ENCODE assay signal across 13 cellular contexts in genomic region chr20:32366380-32366779, GRCh38. TPM values are rescaled to one million over a fixed set of nuclear protein-coding genes. Genes with fewer than 3 reads are reported as not detected.
DNase-seq lines count a peak whose midpoint lies in the region; ATAC-seq and TF ChIP-seq lines count a peak whose summit lies in the region.
"Had no signal": no experiment of that assay in that cellular context is flagged by ENCODE, and none has a peak within 500 bp of the region (broad histone marks: within the 10 kb centered on the region; RNA-seq: fewer than 3 reads in every experiment).

No MANE protein-coding gene starts in this region.

- H3K9me3 ChIP-seq in DOHH2 (ENCODE audit: control insufficient read depth, insufficient read depth, low read length) = no peaks in the 10 kb centered on the region
- H3K9me3 ChIP-seq: adrenal gland, left lung, prostate gland had no signal

- peaks cover 48% of the 10 kb centered on the region for H3K36me3 Mint-ChIP-seq in effector memory CD8-positive, alpha-beta T cell (ENCODE audit: insufficient read depth)

- H3K9me2 ChIP-seq in DOHH2 (replicated peaks; ENCODE audit: control insufficient read depth, low read length) = no peaks in the 10 kb centered on the region

- H3F3A ChIP-seq in DOHH2 (ENCODE audit: control insufficient read depth, insufficient read depth) = peaks cover 8% of the 10 kb centered on the region; the same call in 1 of the 2 replicates

- peaks cover 99% of the 10 kb centered on the region for H3K79me2 ChIP-seq in DOHH2 (ENCODE audit: control insufficient read depth, low read length)

- no peak for DNase-seq in effector memory CD8-positive, alpha-beta T cell
- DNase-seq in NCI-H1436 (lab: John Stamatoyannopoulos, UW) (no peak), dermis blood vessel endothelial cell (no peak), GF-D8 (lab: John Stamatoyannopoulos, UW) (no peak)
- DNase-seq: left lung; stimulated activated CD4-positive, alpha-beta T cell treated with anti-CD3 and anti-CD28 coated beads, Interleukin-4, amount 100 ng/mL, for 4 hours had no signal

- no peak for TF ChIP-seq CTCF in DOHH2 (IDR thresholded peaks at IDR 0.05; ENCODE audit: low read depth, low read length, poor library complexity, severe bottlenecking)

- H3K4me1 ChIP-seq in DOHH2 (ENCODE audit: control insufficient read depth, low read length) = peaks cover 81% of the 10 kb centered on the region

- no peak overlapping the region for H3K27ac ChIP-seq in DOHH2 (ENCODE audit: low read depth, low read length)
- H3K27ac ChIP-seq: C4-2B, prostate gland had no signal

- H3K4me3 ChIP-seq in DOHH2 (ENCODE audit: low read length) = peak overlapping the region; percentile 16; the same call in 1 of the 2 replicates
- H3K4me3 ChIP-seq: adrenal gland, left lung, prostate gland had no signal

- ATAC-seq in GM18907 (IDR thresholded peaks at IDR 0.05; ENCODE audit: unreplicated experiment) = peak; percentile 45
- ATAC-seq in HG03558 (IDR thresholded peaks at IDR 0.05; ENCODE audit: extremely low read depth, unreplicated experiment) = peak; percentile 39
- no peak for ATAC-seq in effector memory CD8-positive, alpha-beta T cell (replicated peaks)
- ATAC-seq in HG03097 (IDR thresholded peaks at IDR 0.05; ENCODE audit: low FRiP score, unreplicated experiment) = no peak

- H3K27ac Mint-ChIP-seq in effector memory CD8-positive, alpha-beta T cell = peak overlapping the region; percentile 52 to 66

- no peaks in the 10 kb centered on the region for H3K27me3 Mint-ChIP-seq in effector memory CD8-positive, alpha-beta T cell

- H3K4me1 Mint-ChIP-seq in effector memory CD8-positive, alpha-beta T cell (ENCODE audit: low read depth in 2 of 2) = peaks cover 48 to 66% of the 10 kb centered on the region in 2 donors

- H3K27me3 ChIP-seq in DOHH2 (ENCODE audit: control insufficient read depth, low read length) = no peaks in the 10 kb centered on the region
- H3K27me3 ChIP-seq: adrenal gland, left lung had no signal

- H3K4me2 ChIP-seq in DOHH2 (ENCODE audit: low read length) = peak overlapping the region; percentile 84

- H3K9me3 Mint-ChIP-seq in effector memory CD8-positive, alpha-beta T cell = no peaks in the 10 kb centered on the region

- H3K36me3 ChIP-seq in DOHH2 (ENCODE audit: control insufficient read depth, low read length) = peaks cover 53% of the 10 kb centered on the region
- H3K36me3 ChIP-seq: prostate gland had no signal

- H3K4me3 Mint-ChIP-seq in effector memory CD8-positive, alpha-beta T cell = peak overlapping the region in 1 of 2 donors; percentile 37

- peaks cover 35% of the 10 kb centered on the region for H4K20me1 ChIP-seq in DOHH2 (ENCODE audit: control insufficient read depth, insufficient read depth, low read depth, low read length)

RNA-seq across cellular contexts. Expression of gene ASXL1, which starts 8.2 kb away (rescaled TPM):
- 53.4 and 62.1 TPM in 2 replicates for total RNA-seq in dermis blood vessel endothelial cell

Comparison
In these comparisons a context has a peak if more than half of its experiments do, and no peak if none do; other contexts are left out.
1. ATAC-seq: peak in GM18907 (single experiment) and HG03558 (single experiment); none in effector memory CD8-positive, alpha-beta T cell (single experiment) and HG03097 (single experiment).